11 cellular contexts compared by ENCODE assay signal in the genomic region with DNA sequence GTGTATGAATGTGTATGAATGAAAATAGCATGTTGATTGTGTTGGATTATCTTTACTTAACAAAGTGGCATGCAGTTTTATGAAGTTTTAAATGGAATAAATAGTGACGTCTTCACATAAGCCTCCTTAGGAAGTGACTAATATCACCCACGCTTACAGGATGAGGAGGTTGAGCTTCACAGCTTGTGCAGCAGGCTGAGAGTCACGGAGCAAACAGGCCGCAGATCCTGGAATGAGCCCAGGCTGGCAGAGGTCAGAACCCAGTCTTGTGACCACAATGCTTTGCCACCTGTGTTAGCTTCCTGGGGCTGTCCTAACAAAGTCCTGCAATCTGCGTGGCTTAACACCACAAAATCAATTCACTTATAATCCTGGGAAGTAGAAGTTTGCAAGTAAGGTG. TPM values are rescaled to one million over a fixed set of nuclear protein-coding genes. Genes with fewer than 3 reads are reported as not detected.
A peak's percentile ranks its signal among the peaks of the same experiment; 100 is the strongest.
DNase-seq lines count a peak whose midpoint lies in the region; ATAC-seq lines count a peak whose summit lies in the region.
"Had no signal": no experiment of that assay in that cellular context is flagged by ENCODE, and none has a peak within 500 bp of the region (broad histone marks: within the 10 kb centered on the region; RNA-seq: fewer than 3 reads in every experiment).

No MANE protein-coding gene starts in this region.

- H3K4me3 Mint-ChIP-seq in natural killer cell treated with Interleukin-12 subunit alpha and Interleukin-12 subunit beta and Interleukin-15 and Interleukin-18, amount 100 ng/mL, for 72 hours: peak overlapping the region; percentile 73
- H3K4me3 Mint-ChIP-seq: CD4-positive, alpha-beta memory T cell; dendritic cell treated with granulocyte-macrophage colony-stimulating factor and Interleukin-4, amounts not matched to agents 40 ng/mL and 50 ng/mL, for 4 days had no signal

- H3K27ac Mint-ChIP-seq in natural killer cell treated with Interleukin-12 subunit alpha and Interleukin-12 subunit beta and Interleukin-15 and Interleukin-18, amount 100 ng/mL, for 72 hours: peak overlapping the region; percentile 15 to 63
- H3K27ac Mint-ChIP-seq: CD4-positive, alpha-beta memory T cell; dendritic cell treated with granulocyte-macrophage colony-stimulating factor and Interleukin-4, amounts not matched to agents 40 ng/mL and 50 ng/mL, for 4 days had no signal

- peaks cover 7% of the 10 kb centered on the region for H3K9me3 Mint-ChIP-seq in natural killer cell treated with Interleukin-12 subunit alpha and Interleukin-12 subunit beta and Interleukin-15 and Interleukin-18, amount 100 ng/mL, for 72 hours

- DNase-seq in AG20443 (ENCODE audit: low spot score): peak; percentile 20
- peak; percentile 85 for DNase-seq in HS-5 (ENCODE audit: low read depth)
- DNase-seq in activated CD8-positive, alpha-beta memory T cell treated with anti-CD3 and anti-CD28 coated beads, Interleukin-2, amount 50 U/mL, for 48 hours: peak; percentile 73
- DNase-seq in natural killer cell treated with Interleukin-12 subunit alpha and Interleukin-12 subunit beta and Interleukin-15 and Interleukin-18, amount 100 ng/mL, for 72 hours (ENCODE audit: low spot score): peak; percentile 65
- DNase-seq in NCI-H187 (lab: John Stamatoyannopoulos, UW): no peak
- no peak for DNase-seq in NCI-H345 treated with DMSO at 0.1 percent for 48 hours (lab: John Stamatoyannopoulos, UW; ENCODE audit: unreplicated experiment)
- DNase-seq: CD4-positive, alpha-beta memory T cell had no signal

- peaks cover 30 to 34% of the 10 kb centered on the region in 2 donors for H3K27me3 Mint-ChIP-seq in natural killer cell treated with Interleukin-12 subunit alpha and Interleukin-12 subunit beta and Interleukin-15 and Interleukin-18, amount 100 ng/mL, for 72 hours

- H3K4me1 Mint-ChIP-seq in natural killer cell treated with Interleukin-12 subunit alpha and Interleukin-12 subunit beta and Interleukin-15 and Interleukin-18, amount 100 ng/mL, for 72 hours (ENCODE audit: low read depth in 2 of 2): peaks cover 65 to 71% of the 10 kb centered on the region in 2 donors

- peaks cover 5% of the 10 kb centered on the region for H3K36me3 Mint-ChIP-seq in natural killer cell treated with Interleukin-12 subunit alpha and Interleukin-12 subunit beta and Interleukin-15 and Interleukin-18, amount 100 ng/mL, for 72 hours
- H3K36me3 Mint-ChIP-seq: CD4-positive, alpha-beta memory T cell had no signal

- peak; percentile 83 to 88 for ATAC-seq in natural killer cell treated with Interleukin-12 subunit alpha and Interleukin-12 subunit beta and Interleukin-15 and Interleukin-18, amount 100 ng/mL, for 72 hours
- no peak for ATAC-seq in HG03457 (IDR thresholded peaks at IDR 0.05; ENCODE audit: unreplicated experiment)
- no peak for ATAC-seq in esophagus mucosa

RNA-seq across cellular contexts. Expression of a gene that starts 20.8 kb away (rescaled TPM):
- 10 to 100 TPM; 18.4 to 48.0 TPM for total RNA-seq in natural killer cell treated with Interleukin-12 subunit alpha and Interleukin-12 subunit beta and Interleukin-15 and Interleukin-18, amount 100 ng/mL, for 72 hours
- not detected for total RNA-seq in esophagus mucosa
- total RNA-seq: subcutaneous adipose tissue had no signal

RNA-seq across cellular contexts. Expression of a gene that starts 50.2 kb away (rescaled TPM):
- total RNA-seq in natural killer cell treated with Interleukin-12 subunit alpha and Interleukin-12 subunit beta and Interleukin-15 and Interleukin-18, amount 100 ng/mL, for 72 hours: 1 to 10 TPM in 1 of 2 donors, not detected in 1; 2.5 TPM
- total RNA-seq in esophagus mucosa: not detected

RNA-seq across cellular contexts. Expression of a gene that starts 50.3 kb away (rescaled TPM):
- total RNA-seq in natural killer cell treated with Interleukin-12 subunit alpha and Interleukin-12 subunit beta and Interleukin-15 and Interleukin-18, amount 100 ng/mL, for 72 hours: not detected
- 18.2 TPM for total RNA-seq in esophagus mucosa
- total RNA-seq: CD4-positive, alpha-beta memory T cell had no signal

RNA-seq across cellular contexts. Expression of a gene that starts 59.8 kb away (rescaled TPM):
- total RNA-seq in natural killer cell treated with Interleukin-12 subunit alpha and Interleukin-12 subunit beta and Interleukin-15 and Interleukin-18, amount 100 ng/mL, for 72 hours: 1 to 10 TPM; 6.0 to 9.9 TPM
- 7.2 TPM for total RNA-seq in esophagus mucosa

Comparison
In these comparisons a context has a peak if more than half of its experiments do, and no peak if none do; other contexts are left out.
1. DNase-seq: peak in AG20443 (single experiment), HS-5 (single experiment), activated CD8-positive, alpha-beta memory T cell treated with anti-CD3 and anti-CD28 coated beads, Interleukin-2, amount 50 U/mL, for 48 hours (single experiment) and natural killer cell treated with Interleukin-12 subunit alpha and Interleukin-12 subunit beta and Interleukin-15 and Interleukin-18, amount 100 ng/mL, for 72 hours (single experiment); none in NCI-H187 (0 of 2) and NCI-H345 treated with DMSO at 0.1 percent for 48 hours (single experiment).
2. ATAC-seq: peak in natural killer cell treated with Interleukin-12 subunit alpha and Interleukin-12 subunit beta and Interleukin-15 and Interleukin-18, amount 100 ng/mL, for 72 hours (2 of 2); none in HG03457 (single experiment) and esophagus mucosa (single experiment).
3. RNA of a gene that starts 20.8 kb away (total RNA-seq): 18.4 to 48.0 TPM in natural killer cell treated with Interleukin-12 subunit alpha and Interleukin-12 subunit beta and Interleukin-15 and Interleukin-18, amount 100 ng/mL, for 72 hours; not detected in esophagus mucosa (single experiment); every median in the first group is over 10 times any median in the second.
4. RNA of a gene that starts 50.3 kb away (total RNA-seq): 18.2 TPM in esophagus mucosa (single experiment); not detected in natural killer cell treated with Interleukin-12 subunit alpha and Interleukin-12 subunit beta and Interleukin-15 and Interleukin-18, amount 100 ng/mL, for 72 hours; every median in the first group is over 10 times any median in the second.